Comparison of ENCODE assay signal across 16 cellular contexts in genomic region chr4:48037117-48037462, GRCh38. TPM values are rescaled to one million over a fixed set of nuclear protein-coding genes. Genes with fewer than 3 reads are reported as not detected.
"Had no signal": no experiment of that assay in that cellular context is flagged by ENCODE, and none has a peak within 500 bp of the region (broad histone marks: within the 10 kb centered on the region; RNA-seq: fewer than 3 reads in every experiment).

No MANE protein-coding gene starts in this region.

- H3K4me3 ChIP-seq: cardiac muscle cell, gastrocnemius medialis, lower lobe of right lung, right lobe of liver, thyroid gland had no signal

- H3K4me3 Mint-ChIP-seq: activated naive CD4-positive, alpha-beta T cell treated with anti-CD3 and anti-CD28 coated beads, Interleukin-2, amount 10 ng/mL, durations not matched to agents 7 days and 5 days; dendritic cell treated with granulocyte-macrophage colony-stimulating factor and Interleukin-4, amounts not matched to agents 40 ng/mL and 50 ng/mL, for 4 days; nephron had no signal

- H3K9me3 Mint-ChIP-seq: activated naive CD4-positive, alpha-beta T cell treated with anti-CD3 and anti-CD28 coated beads, Interleukin-2, amount 10 ng/mL, durations not matched to agents 7 days and 5 days; activated T-helper 2 cell treated with anti-CD3 and anti-CD28 coated beads, Interferon-gamma antibody, Interleukin-2, Interleukin-4, amounts not matched to agents 10 μg/mL and 5 μg/mL and 100 μg/mL, durations not matched to agents 14 hours and 24 hours and 36 hours; dendritic cell treated with granulocyte-macrophage colony-stimulating factor and Interleukin-4, amounts not matched to agents 40 ng/mL and 50 ng/mL, for 4 days; nephron had no signal

- DNase-seq: activated naive CD4-positive, alpha-beta T cell treated with anti-CD3 and anti-CD28 coated beads, Interleukin-2, amount 10 ng/mL, durations not matched to agents 7 days and 5 days; amniotic stem cell; effector CD8-positive, alpha-beta T cell; gastrocnemius medialis; right lobe of liver; small intestine; thyroid gland; WERI-Rb-1 had no signal

- H3K27ac Mint-ChIP-seq: activated naive CD4-positive, alpha-beta T cell treated with anti-CD3 and anti-CD28 coated beads, Interleukin-2, amount 10 ng/mL, durations not matched to agents 7 days and 5 days; dendritic cell treated with granulocyte-macrophage colony-stimulating factor and Interleukin-4, amounts not matched to agents 40 ng/mL and 50 ng/mL, for 4 days; nephron had no signal

- ATAC-seq: esophagus mucosa, gastrocnemius medialis, lower lobe of right lung, right lobe of liver had no signal

- H3K36me3 Mint-ChIP-seq: activated naive CD4-positive, alpha-beta T cell treated with anti-CD3 and anti-CD28 coated beads, Interleukin-2, amount 10 ng/mL, durations not matched to agents 7 days and 5 days had no signal

RNA-seq across cellular contexts. Expression of gene CNGA1, which starts 20.6 kb away (rescaled TPM):
- total RNA-seq: activated T-helper 2 cell treated with anti-CD3 and anti-CD28 coated beads, Interferon-gamma antibody, Interleukin-2, Interleukin-4, amounts not matched to agents 10 μg/mL and 5 μg/mL and 100 μg/mL, durations not matched to agents 14 hours and 24 hours and 36 hours; chondrocyte; T-helper 2 cell treated with Interferon-gamma antibody and Interleukin-4, amounts not matched to agents 100 ng/mL and 5 ng/mL, for 36 hours had no signal
